11 cellular contexts compared by ENCODE assay signal in genomic region chr16:11138026-11138768, GRCh38.
DNase-seq lines count a peak whose midpoint lies in the region; TF ChIP-seq lines count a peak whose summit lies in the region.
"Had no signal": no experiment of that assay in that cellular context is flagged by ENCODE, and none has a peak within 500 bp of the region (broad histone marks: within the 10 kb centered on the region; RNA-seq: fewer than 3 reads in every experiment).

No MANE protein-coding gene starts in this region.

- WGBS in endodermal cell (ENCODE audit: insufficient coverage in 1 of 2, insufficient read length in 1 of 2), 2 experiments: 91 to 95% methylated on average over 12 to 14 of the region's 14 CpGs

- H3K27me3 ChIP-seq in breast epithelium (no peaks in the 10 kb centered on the region), endodermal cell (ENCODE audit: control insufficient read depth, insufficient read depth, low read length, poor library complexity, severe bottlenecking) (no peaks in the 10 kb centered on the region)

- peaks cover 13% of the 10 kb centered on the region for H3K36me3 Mint-ChIP-seq in MCF 10A (ENCODE audit: insufficient read depth, unreplicated experiment)
- no peaks in the 10 kb centered on the region for H3K36me3 Mint-ChIP-seq in endodermal cell (ENCODE audit: low read depth)
- peaks cover 28% of the 10 kb centered on the region for H3K36me3 Mint-ChIP-seq in stimulated activated naive CD8-positive, alpha-beta T cell treated with anti-CD3 and anti-CD28 coated beads, Interleukin-15, Interleukin-2, amounts not matched to agents 100 ng/mL and 50 ng/mL, for 24 hours (ENCODE audit: low read depth)
- peaks cover 11% of the 10 kb centered on the region for H3K36me3 Mint-ChIP-seq in mesothelial cell of epicardium

- H3K36me3 ChIP-seq in breast epithelium: no peaks in the 10 kb centered on the region
- peaks cover 14% of the 10 kb centered on the region for H3K36me3 ChIP-seq in endodermal cell (ENCODE audit: control insufficient read depth, insufficient read depth, low read length)

- H3K4me3 Mint-ChIP-seq in MCF 10A (ENCODE audit: unreplicated experiment) (no peak overlapping the region), endodermal cell (no peak overlapping the region), mesothelial cell of epicardium (no peak overlapping the region)
- H3K4me3 Mint-ChIP-seq in stimulated activated naive CD8-positive, alpha-beta T cell treated with anti-CD3 and anti-CD28 coated beads, Interleukin-15, Interleukin-2, amounts not matched to agents 100 ng/mL and 50 ng/mL, for 24 hours: no peak overlapping the region
- H3K4me3 Mint-ChIP-seq: central memory CD8-positive, alpha-beta T cell had no signal

- H3K27ac Mint-ChIP-seq in MCF 10A (ENCODE audit: low read depth, unreplicated experiment) (peak overlapping the region; percentile 82), endodermal cell (peak overlapping the region; percentile 11), mesothelial cell of epicardium (no peak overlapping the region)
- H3K27ac Mint-ChIP-seq in stimulated activated naive CD8-positive, alpha-beta T cell treated with anti-CD3 and anti-CD28 coated beads, Interleukin-15, Interleukin-2, amounts not matched to agents 100 ng/mL and 50 ng/mL, for 24 hours: peak overlapping the region; percentile 53

- CTCF ChIA-PET in MCF 10A (lab: Yijun Ruan, JAX): interaction anchor here (0.6 to 2.6 kb wide), 4 partner anchors 48 to 167 kb away, joined by 3 to 7 read pairs (median 4); partner anchors contain the start of gene SOCS1

- POLR2A ChIA-PET in MCF 10A (lab: Yijun Ruan, JAX): interaction anchor here (0.6 to 1.6 kb wide), 3 partner anchors 105 to 125 kb away, joined by 3 to 5 read pairs (median 3); partner anchors contain the start of gene SOCS1

- H3K27me3 Mint-ChIP-seq in MCF 10A (ENCODE audit: insufficient read depth, unreplicated experiment): no peaks in the 10 kb centered on the region
- H3K27me3 Mint-ChIP-seq in endodermal cell (ENCODE audit: insufficient read depth): no peaks in the 10 kb centered on the region
- no peaks in the 10 kb centered on the region for H3K27me3 Mint-ChIP-seq in stimulated activated naive CD8-positive, alpha-beta T cell treated with anti-CD3 and anti-CD28 coated beads, Interleukin-15, Interleukin-2, amounts not matched to agents 100 ng/mL and 50 ng/mL, for 24 hours
- H3K27me3 Mint-ChIP-seq in mesothelial cell of epicardium (ENCODE audit: low read depth): peaks cover 20% of the 10 kb centered on the region
- H3K27me3 Mint-ChIP-seq: central memory CD8-positive, alpha-beta T cell had no signal

- TF ChIP-seq POLR2A in breast epithelium (IDR thresholded peaks at IDR 0.05): no peak

- no peak overlapping the region for H3K9ac ChIP-seq in endodermal cell (ENCODE audit: extremely low read depth, low read length, poor library complexity, severe bottlenecking)

- no TSS peak for BruUV-seq in MCF 10A (replicated peaks; lab: Mats Ljungman, UMichigan)

- no peak overlapping the region for H3K27ac ChIP-seq in breast epithelium
- no peak overlapping the region for H3K27ac ChIP-seq in endodermal cell (ENCODE audit: low read depth, low read length)

- H3K9me3 ChIP-seq in breast epithelium (no peaks in the 10 kb centered on the region), endodermal cell (ENCODE audit: control insufficient read depth, low read length) (no peaks in the 10 kb centered on the region)

- intact Hi-C loops in MCF 10A (cut with micrococcal nuclease) (loop anchor here (5.0 to 10.0 kb wide), 3 partner anchors 64 to 227 kb away; partner anchors contain the start of gene SOCS1), breast epithelium (cut with DNase I; ENCODE audit: low total_unique reads) (no loop called here)

- DNase-seq in MCF 10A (ENCODE audit: unreplicated experiment) (peak; percentile 49), breast epithelium (ENCODE audit: low spot score in 2 of 2) (no peak), SW480 (ENCODE audit: low spot score) (peak; percentile 9), endodermal cell (no peak), SIG-M5 (lab: John Stamatoyannopoulos, UW) (no peak), NCI-H2227 treated with DMSO at 0.1 percent for 48 hours (lab: John Stamatoyannopoulos, UW) (no peak), mesothelial cell of epicardium (ENCODE audit: low spot score in 2 of 2, unreplicated experiment in 2 of 2) (no peak)
- DNase-seq: foreskin melanocyte; stimulated activated CD4-positive, alpha-beta T cell treated with anti-CD3 and anti-CD28 coated beads, Interleukin-4, amount 100 ng/mL, for 24 hours had no signal

- H3K9me3 Mint-ChIP-seq in MCF 10A (ENCODE audit: unreplicated experiment) (no peaks in the 10 kb centered on the region), endodermal cell (no peaks in the 10 kb centered on the region), mesothelial cell of epicardium (no peaks in the 10 kb centered on the region)
- no peaks in the 10 kb centered on the region for H3K9me3 Mint-ChIP-seq in stimulated activated naive CD8-positive, alpha-beta T cell treated with anti-CD3 and anti-CD28 coated beads, Interleukin-15, Interleukin-2, amounts not matched to agents 100 ng/mL and 50 ng/mL, for 24 hours
- H3K9me3 Mint-ChIP-seq: central memory CD8-positive, alpha-beta T cell had no signal

- H3K4me1 Mint-ChIP-seq in MCF 10A (ENCODE audit: insufficient read depth, unreplicated experiment): peaks cover 57% of the 10 kb centered on the region
- peaks cover 69% of the 10 kb centered on the region for H3K4me1 Mint-ChIP-seq in endodermal cell
- H3K4me1 Mint-ChIP-seq in stimulated activated naive CD8-positive, alpha-beta T cell treated with anti-CD3 and anti-CD28 coated beads, Interleukin-15, Interleukin-2, amounts not matched to agents 100 ng/mL and 50 ng/mL, for 24 hours (ENCODE audit: low read depth): peaks cover 58% of the 10 kb centered on the region
- H3K4me1 Mint-ChIP-seq in mesothelial cell of epicardium: peaks cover 25% of the 10 kb centered on the region

- peaks cover 0 to 24% of the 10 kb centered on the region in 2 donors for H3K4me1 ChIP-seq in breast epithelium
- peaks cover 38% of the 10 kb centered on the region for H3K4me1 ChIP-seq in endodermal cell (ENCODE audit: control insufficient read depth, insufficient read depth, low read length)

- H3K4me3 ChIP-seq in breast epithelium: no peak overlapping the region
- no peak overlapping the region for H3K4me3 ChIP-seq in endodermal cell (ENCODE audit: low read length)

- TF ChIP-seq CTCF in MCF 10A (IDR thresholded peaks at IDR 0.05; ENCODE audit: unreplicated experiment) (no peak), breast epithelium (IDR thresholded peaks at IDR 0.05) (no peak), endodermal cell (conservative IDR thresholded peaks at IDR 0.05) (no peak), mesothelial cell of epicardium (IDR thresholded peaks at IDR 0.05; ENCODE audit: unreplicated experiment) (no peak)

Comparison
In these comparisons a context has a peak if more than half of its experiments do, and no peak if none do; other contexts are left out.
1. DNase-seq: peak in MCF 10A (single experiment) and SW480 (single experiment); none in breast epithelium (0 of 2), endodermal cell (single experiment), SIG-M5 (single experiment), NCI-H2227 treated with DMSO at 0.1 percent for 48 hours (single experiment) and mesothelial cell of epicardium (0 of 2).